ENCODE assay signal across 9 cellular contexts in genomic region chrX:107742754-107743191, GRCh38. TPM values are rescaled to one million over a fixed set of nuclear protein-coding genes. Genes with fewer than 3 reads are reported as not detected.
A peak's percentile ranks its signal among the peaks of the same experiment; 100 is the strongest.
DNase-seq lines count a peak whose midpoint lies in the region; ATAC-seq and TF ChIP-seq lines count a peak whose summit lies in the region.
"Had no signal": no experiment of that assay in that cellular context is flagged by ENCODE, and none has a peak within 500 bp of the region (broad histone marks: within the 10 kb centered on the region; RNA-seq: fewer than 3 reads in every experiment).

No MANE protein-coding gene starts in this region.

- no peaks in the 10 kb centered on the region for H3K36me3 ChIP-seq in sigmoid colon

- peak overlapping the region; percentile 75 for H3K4me3 Mint-ChIP-seq in activated CD8-positive, alpha-beta T cell treated with anti-CD3 and anti-CD28 coated beads for 36 hours

- H3K4me1 ChIP-seq in right cardiac atrium (ENCODE audit: control insufficient read depth, insufficient read depth, low read length): peaks cover 51% of the 10 kb centered on the region
- H3K4me1 ChIP-seq in sigmoid colon: peaks cover 0 to 66% (median 61%) of the 10 kb centered on the region in 4 donors

- no peaks in the 10 kb centered on the region for H3K9me3 ChIP-seq in right cardiac atrium (ENCODE audit: control insufficient read depth, low read length)
- no peaks in the 10 kb centered on the region for H3K9me3 ChIP-seq in sigmoid colon

- no peak for DNase-seq in activated CD8-positive, alpha-beta T cell treated with anti-CD3 and anti-CD28 coated beads for 36 hours
- peak in 2 of 3 donors; percentile 63 to 72 for DNase-seq in right cardiac atrium
- DNase-seq in sigmoid colon: no peak
- no peak for DNase-seq in stimulated activated CD4-positive, alpha-beta T cell treated with anti-CD3 and anti-CD28 coated beads, Interleukin-4, amount 100 ng/mL, for 4 hours
- DNase-seq in AML-193 (lab: John Stamatoyannopoulos, UW): no peak
- DNase-seq in GM10248 (ENCODE audit: extremely low spot score): no peak

- ATAC-seq in GM19455 (IDR thresholded peaks at IDR 0.05; ENCODE audit: unreplicated experiment) (peak; percentile 3), right cardiac atrium (no peak), GM18858 (IDR thresholded peaks at IDR 0.05; ENCODE audit: unreplicated experiment) (no peak)
- ATAC-seq in activated CD8-positive, alpha-beta T cell treated with anti-CD3 and anti-CD28 coated beads for 36 hours: no peak

- no peak for TF ChIP-seq POLR2A in sigmoid colon (IDR thresholded peaks at IDR 0.05)

- CTCF ChIA-PET in activated CD8-positive, alpha-beta T cell treated with anti-CD3 and anti-CD28 coated beads for 36 hours (lab: Charles Lee): interaction anchor here (1.1 to 1.8 kb wide), 3 partner anchors 17 to 83 kb away, joined by 4 to 6 read pairs (median 4); no protein-coding TSS in a partner anchor
- CTCF ChIA-PET in GM10248 (lab: Yijun Ruan, JAX): interaction anchor here (1.1 to 2.1 kb wide), 2 partner anchors 13 to 24 kb away, joined by 4 to 6 read pairs; no protein-coding TSS in a partner anchor

- H3K4me1 Mint-ChIP-seq in activated CD8-positive, alpha-beta T cell treated with anti-CD3 and anti-CD28 coated beads for 36 hours (ENCODE audit: low read depth): peaks cover 31% of the 10 kb centered on the region

- 50% methylated on average over 23 of the region's 23 CpGs for WGBS in right cardiac atrium
- 12 to 49% methylated on average over 23 of the region's 23 CpGs for WGBS in sigmoid colon, 2 donors

- no peak overlapping the region for H3K4me3 ChIP-seq in right cardiac atrium (ENCODE audit: low read length)
- H3K4me3 ChIP-seq in sigmoid colon: peak overlapping the region in 3 of 4 donors; percentile 23 to 30 (median 26)

- H3K9me3 Mint-ChIP-seq in activated CD8-positive, alpha-beta T cell treated with anti-CD3 and anti-CD28 coated beads for 36 hours: no peaks in the 10 kb centered on the region

- no peaks in the 10 kb centered on the region for H3K27me3 ChIP-seq in right cardiac atrium (ENCODE audit: control insufficient read depth, insufficient read depth)
- H3K27me3 ChIP-seq in sigmoid colon: no peaks in the 10 kb centered on the region

- TF ChIP-seq EP300 in sigmoid colon (IDR thresholded peaks at IDR 0.05): no peak

- H3K27ac ChIP-seq in right cardiac atrium (ENCODE audit: low read length) (peak overlapping the region; percentile 98), sigmoid colon (peak overlapping the region; percentile 88 to 93 (median 91))

- TF ChIP-seq CTCF in activated CD8-positive, alpha-beta T cell treated with anti-CD3 and anti-CD28 coated beads for 36 hours (IDR thresholded peaks at IDR 0.05): no peak
- TF ChIP-seq CTCF in sigmoid colon (IDR thresholded peaks at IDR 0.05) (no peak), GM10248 (IDR thresholded peaks at IDR 0.05; ENCODE audit: control extremely low read depth, extremely low read depth, low read depth, missing control alignments) (no peak)

- H3K27ac Mint-ChIP-seq in activated CD8-positive, alpha-beta T cell treated with anti-CD3 and anti-CD28 coated beads for 36 hours: peak overlapping the region; percentile 98

- H3K27me3 Mint-ChIP-seq in activated CD8-positive, alpha-beta T cell treated with anti-CD3 and anti-CD28 coated beads for 36 hours: no peaks in the 10 kb centered on the region

- POLR2A ChIA-PET in activated CD8-positive, alpha-beta T cell treated with anti-CD3 and anti-CD28 coated beads for 36 hours (lab: Charles Lee): interaction anchor here (1.4 kb wide), 2 partner anchors 25 to 30 kb away, joined by 4 to 5 read pairs; no protein-coding TSS in a partner anchor
- POLR2A ChIA-PET in GM10248 (lab: Yijun Ruan, JAX): no interaction called here

- intact Hi-C loops in activated CD8-positive, alpha-beta T cell treated with anti-CD3 and anti-CD28 coated beads for 36 hours (cut with micrococcal nuclease): no loop called here
- intact Hi-C loops in right cardiac atrium (cut with DNase I) (no loop called here), sigmoid colon (cut with DNase I) (no loop called here)

- no peaks in the 10 kb centered on the region for H3K36me3 Mint-ChIP-seq in activated CD8-positive, alpha-beta T cell treated with anti-CD3 and anti-CD28 coated beads for 36 hours (ENCODE audit: low read depth)

RNA-seq across cellular contexts. Expression of gene TSC22D3, which starts 32.8 kb away (rescaled TPM):
- total RNA-seq in activated CD8-positive, alpha-beta T cell treated with anti-CD3 and anti-CD28 coated beads for 36 hours: 10 to 100 TPM; 47.2 to 50.5 TPM
- total RNA-seq in right cardiac atrium: 100 to 1,000 TPM in 1 of 4 donors, 10 to 100 TPM in 3; 52.6 to 129 (median 71.0) TPM
- polyA plus RNA-seq in right cardiac atrium: 104 TPM
- 100 to 1,000 TPM; 232 to 551 (median 473) TPM for total RNA-seq in sigmoid colon
- 100 to 1,000 TPM in 1 of 3 donors, 10 to 100 TPM in 2; 40.5 to 272 (median 64.9) TPM for polyA plus RNA-seq in sigmoid colon

RNA-seq across cellular contexts. Expression of gene NCBP2L, which starts 34.8 kb away (rescaled TPM):
- total RNA-seq in activated CD8-positive, alpha-beta T cell treated with anti-CD3 and anti-CD28 coated beads for 36 hours: not detected
- not detected for total RNA-seq in right cardiac atrium
- not detected for polyA plus RNA-seq in right cardiac atrium
- not detected for total RNA-seq in sigmoid colon
- not detected for polyA plus RNA-seq in sigmoid colon
- total RNA-seq: fibroblast of villous mesenchyme had no signal

Comparison
In these comparisons a context has a peak if more than half of its experiments do, and no peak if none do; other contexts are left out.
1. DNase-seq: peak in right cardiac atrium (2 of 3); none in activated CD8-positive, alpha-beta T cell treated with anti-CD3 and anti-CD28 coated beads for 36 hours (single experiment), sigmoid colon (single experiment), stimulated activated CD4-positive, alpha-beta T cell treated with anti-CD3 and anti-CD28 coated beads, Interleukin-4, amount 100 ng/mL, for 4 hours (0 of 2), AML-193 (0 of 2) and GM10248 (single experiment).